In the genomic region with DNA sequence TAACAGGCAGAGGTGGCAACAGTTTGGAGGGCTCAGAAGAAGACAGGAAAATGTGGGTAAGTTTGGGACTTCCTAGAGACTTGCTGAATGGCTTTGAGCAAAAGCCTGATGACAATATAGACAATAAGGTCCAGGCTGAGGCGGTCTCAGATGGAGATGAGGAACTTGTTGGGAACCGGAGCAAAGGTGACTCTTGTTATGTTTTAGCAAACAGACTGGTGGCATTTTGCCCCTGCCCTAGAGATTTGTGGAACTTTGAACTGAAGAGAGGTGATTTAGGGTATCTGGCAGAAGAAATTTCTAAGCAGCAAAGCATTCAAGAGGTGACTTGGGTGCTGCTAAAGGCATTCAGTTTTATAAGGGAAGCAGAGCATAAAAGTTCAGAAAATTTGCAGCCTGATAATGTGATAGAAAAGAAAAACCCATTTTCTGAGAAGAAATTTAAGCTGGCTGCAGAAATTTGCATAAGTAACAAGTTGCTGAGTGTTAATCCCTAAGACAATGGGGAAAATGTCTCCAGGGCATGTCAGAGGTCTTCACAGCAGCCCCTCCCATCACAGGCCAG, we compare ENCODE assay signal across 12 cellular contexts. TPM values are rescaled to one million over a fixed set of nuclear protein-coding genes. Genes with fewer than 3 reads are reported as not detected.
"Had no signal": no experiment of that assay in that cellular context is flagged by ENCODE, and none has a peak within 500 bp of the region (broad histone marks: within the 10 kb centered on the region; RNA-seq: fewer than 3 reads in every experiment).

No MANE protein-coding gene starts in this region.

RNA-seq across cellular contexts. Expression of gene SCN2B, which starts 14.6 kb away (rescaled TPM):
- total RNA-seq: activated B cell treated with CpG ODN at 0.5 μM for 24 hours; activated CD4-positive, alpha-beta memory T cell treated with anti-CD3 and anti-CD28 coated beads for 36 hours; activated CD4-positive, alpha-beta memory T cell treated with anti-CD3 and anti-CD28 coated beads, Interleukin-2, amount 10 ng/mL, durations not matched to agents 7 days and 5 days; activated CD4-positive, alpha-beta T cell treated with anti-CD3 and anti-CD28 coated beads for 36 hours; activated CD4-positive, alpha-beta T cell treated with anti-CD3 and anti-CD28 coated beads, Interleukin-2, amount 10 ng/mL, durations not matched to agents 7 days and 5 days; activated CD8-positive, alpha-beta memory T cell treated with anti-CD3 and anti-CD28 coated beads for 36 hours; activated CD8-positive, alpha-beta memory T cell treated with anti-CD3 and anti-CD28 coated beads, Interleukin-2, amount 10 ng/mL, durations not matched to agents 7 days and 5 days; activated CD8-positive, alpha-beta T cell treated with anti-CD3 and anti-CD28 coated beads for 36 hours; activated CD8-positive, alpha-beta T cell treated with anti-CD3 and anti-CD28 coated beads, Interleukin-2, amount 10 ng/mL, durations not matched to agents 7 days and 5 days; T-helper 1 cell treated with Interleukin-12 subunit alpha and Interleukin-12 subunit beta and Interleukin-4 antibody, amounts not matched to agents 30 ng/mL and 1 ng/mL, for 36 hours; T-helper 17 cell; T-helper 2 cell treated with Interferon-gamma antibody and Interleukin-4, amounts not matched to agents 100 ng/mL and 5 ng/mL, for 36 hours had no signal

RNA-seq across cellular contexts. Expression of gene SCN4B, which starts 38.4 kb away (rescaled TPM):
- total RNA-seq: activated B cell treated with CpG ODN at 0.5 μM for 24 hours, T-helper 17 cell had no signal
